17 cellular contexts compared by ENCODE assay signal in genomic region chr19:16394111-16394510, GRCh38.
"Had no signal": no experiment of that assay in that cellular context is flagged by ENCODE, and none has a peak within 500 bp of the region (broad histone marks: within the 10 kb centered on the region; RNA-seq: fewer than 3 reads in every experiment).

No MANE protein-coding gene starts in this region.

- H3K4me1 Mint-ChIP-seq: endodermal cell had no signal

- H3K4me3 ChIP-seq: body of pancreas, colonic mucosa, prostate gland, right atrium auricular region had no signal

- H3K27ac ChIP-seq: body of pancreas, colonic mucosa, epithelial cell of prostate, foreskin keratinocyte, prostate gland, right atrium auricular region, WERI-Rb-1 had no signal

- H3K36me3 ChIP-seq: colonic mucosa had no signal

- DNase-seq: activated CD4-positive, alpha-beta T cell treated with anti-CD3 and anti-CD28 coated beads, Interleukin-2, amount 50 U/mL, for 4 hours; activated naive CD4-positive, alpha-beta T cell; activated naive CD8-positive, alpha-beta T cell treated with anti-CD3 and anti-CD28 coated beads, Interleukin-2, amount 10 ng/mL, durations not matched to agents 7 days and 5 days; central memory CD4-positive, alpha-beta T cell; colonic mucosa; endodermal cell; foreskin keratinocyte; mesendoderm; T-helper 2 cell had no signal

- H3K27me3 ChIP-seq: body of pancreas, colonic mucosa, foreskin keratinocyte, right atrium auricular region had no signal

- H3K27ac Mint-ChIP-seq: activated naive CD8-positive, alpha-beta T cell treated with anti-CD3 and anti-CD28 coated beads, Interleukin-2, amount 10 ng/mL, durations not matched to agents 7 days and 5 days; stimulated activated naive CD8-positive, alpha-beta T cell treated with anti-CD3 and anti-CD28 coated beads, Interleukin-15, Interleukin-2, amounts not matched to agents 100 ng/mL and 50 ng/mL, for 24 hours; type B pancreatic cell had no signal

- H3K27me3 Mint-ChIP-seq: activated naive CD8-positive, alpha-beta T cell treated with anti-CD3 and anti-CD28 coated beads, Interleukin-2, amount 10 ng/mL, durations not matched to agents 7 days and 5 days; stimulated activated naive CD8-positive, alpha-beta T cell treated with anti-CD3 and anti-CD28 coated beads, Interleukin-15, Interleukin-2, amounts not matched to agents 100 ng/mL and 50 ng/mL, for 24 hours; type B pancreatic cell had no signal

- H3K9me3 ChIP-seq: body of pancreas, colonic mucosa, prostate gland had no signal

- H3K9me3 Mint-ChIP-seq: activated naive CD8-positive, alpha-beta T cell treated with anti-CD3 and anti-CD28 coated beads, Interleukin-2, amount 10 ng/mL, durations not matched to agents 7 days and 5 days had no signal

- H3K4me1 ChIP-seq: body of pancreas, colonic mucosa, foreskin keratinocyte had no signal

- H3K4me3 Mint-ChIP-seq: activated naive CD8-positive, alpha-beta T cell treated with anti-CD3 and anti-CD28 coated beads, Interleukin-2, amount 10 ng/mL, durations not matched to agents 7 days and 5 days; endodermal cell; stimulated activated naive CD8-positive, alpha-beta T cell treated with anti-CD3 and anti-CD28 coated beads, Interleukin-15, Interleukin-2, amounts not matched to agents 100 ng/mL and 50 ng/mL, for 24 hours; type B pancreatic cell had no signal

- ATAC-seq: body of pancreas, foreskin keratinocyte, left lobe of liver had no signal
